1 cellular context compared by ENCODE assay signal in the genomic region with DNA sequence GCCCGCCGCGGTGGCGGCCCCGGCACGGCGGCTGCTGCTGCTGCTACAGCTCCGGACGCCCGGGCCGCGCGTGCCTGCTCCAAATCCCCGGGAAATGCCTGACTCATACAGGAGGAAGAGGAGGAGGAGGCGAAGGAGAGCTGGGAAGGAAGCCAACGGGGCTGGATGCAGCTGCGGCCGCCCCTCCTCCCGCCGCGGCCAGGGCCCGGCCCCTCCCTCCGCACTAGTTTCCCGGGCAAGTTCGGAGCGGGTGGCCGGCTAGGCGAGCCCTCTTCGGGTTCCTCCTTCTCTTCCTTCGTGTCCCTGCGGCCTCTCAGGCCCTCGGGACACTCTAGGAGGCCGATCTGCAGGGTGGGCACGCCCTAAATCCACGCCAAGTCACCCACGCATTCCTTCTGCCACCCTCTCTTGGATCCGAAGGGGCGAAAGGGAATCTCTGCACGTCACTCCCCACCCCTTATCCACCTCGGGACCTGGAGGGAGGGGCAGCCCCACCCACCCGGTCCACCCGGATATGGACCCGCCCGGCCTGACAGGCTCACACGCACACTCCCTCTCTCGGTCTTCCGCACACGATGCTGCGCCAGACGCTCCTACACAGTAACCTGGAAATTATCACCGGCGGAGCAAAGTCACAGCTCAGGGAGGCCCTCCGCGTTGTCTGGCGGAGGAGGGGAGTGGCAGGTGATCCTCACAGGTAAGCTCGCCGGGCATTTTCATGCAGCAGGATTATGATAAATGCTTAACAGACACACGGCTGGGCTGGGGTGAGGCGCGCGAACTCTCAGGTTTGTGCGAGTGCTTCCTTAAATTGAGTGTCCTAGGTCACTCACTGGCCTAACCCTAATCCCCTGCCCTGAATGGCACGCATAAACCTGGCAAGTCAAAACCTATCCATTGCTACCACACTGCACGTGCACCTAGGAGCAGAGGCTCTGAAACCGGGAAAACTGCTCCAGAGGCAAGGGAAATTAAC.
A peak's percentile ranks its signal among the peaks of the same experiment; 100 is the strongest.
TF ChIP-seq lines count a peak whose summit lies in the region.

A gene with protein sequence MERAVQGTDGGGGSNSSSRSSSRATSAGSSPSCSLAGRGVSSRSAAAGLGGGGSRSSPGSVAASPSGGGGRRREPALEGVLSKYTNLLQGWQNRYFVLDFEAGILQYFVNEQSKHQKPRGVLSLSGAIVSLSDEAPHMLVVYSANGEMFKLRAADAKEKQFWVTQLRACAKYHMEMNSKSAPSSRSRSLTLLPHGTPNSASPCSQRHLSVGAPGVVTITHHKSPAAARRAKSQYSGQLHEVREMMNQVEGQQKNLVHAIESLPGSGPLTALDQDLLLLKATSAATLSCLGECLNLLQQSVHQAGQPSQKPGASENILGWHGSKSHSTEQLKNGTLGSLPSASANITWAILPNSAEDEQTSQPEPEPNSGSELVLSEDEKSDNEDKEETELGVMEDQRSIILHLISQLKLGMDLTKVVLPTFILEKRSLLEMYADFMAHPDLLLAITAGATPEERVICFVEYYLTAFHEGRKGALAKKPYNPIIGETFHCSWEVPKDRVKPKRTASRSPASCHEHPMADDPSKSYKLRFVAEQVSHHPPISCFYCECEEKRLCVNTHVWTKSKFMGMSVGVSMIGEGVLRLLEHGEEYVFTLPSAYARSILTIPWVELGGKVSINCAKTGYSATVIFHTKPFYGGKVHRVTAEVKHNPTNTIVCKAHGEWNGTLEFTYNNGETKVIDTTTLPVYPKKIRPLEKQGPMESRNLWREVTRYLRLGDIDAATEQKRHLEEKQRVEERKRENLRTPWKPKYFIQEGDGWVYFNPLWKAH (minus strand): TSS at position 57 of the 976 bp plus-strand sequence. CDS start 83 bp downstream, outside the sequence.
A gene (plus strand): TSS at position 545 of the 976 bp plus-strand sequence. CDS start 7,330 bp downstream, outside the sequence.

TF ChIP-seq in HepG2, 621 proteins besides CTCF, POLR2A, EP300 and RAD21 (continued from another document and continues in another):
- TF ChIP-seq, protein P1, sequence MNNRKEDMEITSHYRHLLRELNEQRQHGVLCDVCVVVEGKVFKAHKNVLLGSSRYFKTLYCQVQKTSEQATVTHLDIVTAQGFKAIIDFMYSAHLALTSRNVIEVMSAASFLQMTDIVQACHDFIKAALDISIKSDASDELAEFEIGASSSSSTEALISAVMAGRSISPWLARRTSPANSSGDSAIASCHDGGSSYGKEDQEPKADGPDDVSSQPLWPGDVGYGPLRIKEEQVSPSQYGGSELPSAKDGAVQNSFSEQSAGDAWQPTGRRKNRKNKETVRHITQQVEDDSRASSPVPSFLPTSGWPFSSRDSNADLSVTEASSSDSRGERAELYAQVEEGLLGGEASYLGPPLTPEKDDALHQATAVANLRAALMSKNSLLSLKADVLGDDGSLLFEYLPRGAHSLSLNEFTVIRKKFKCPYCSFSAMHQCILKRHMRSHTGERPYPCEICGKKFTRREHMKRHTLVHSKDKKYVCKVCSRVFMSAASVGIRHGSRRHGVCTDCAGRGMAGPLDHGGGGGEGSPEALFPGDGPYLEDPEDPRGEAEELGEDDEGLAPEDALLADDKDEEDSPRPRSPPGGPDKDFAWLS (CRISPR knock-in tag; IDR thresholded peaks at IDR 0.05; ENCODE audit: borderline replicate concordance): no peak
- TF ChIP-seq ZNF547 (CRISPR knock-in tag; IDR thresholded peaks at IDR 0.05) (no peak), CBFB (CRISPR knock-in tag; IDR thresholded peaks at IDR 0.05) (no peak), TAF1 (CRISPR knock-in tag; IDR thresholded peaks at IDR 0.05) (0 out of 2 replicates have a peak, but pooled peaks have one; percentile 14), ZNF703 (CRISPR knock-in tag; IDR thresholded peaks at IDR 0.05; ENCODE audit: borderline replicate concordance) (no peak), NR2F2 (IDR thresholded peaks at IDR 0.05; ENCODE audit: borderline replicate concordance, low read depth) (no peak; the same call in 1 of the 2 replicates), ADNP (CRISPR knock-in tag; IDR thresholded peaks at IDR 0.05) (no peak), DR1 (CRISPR knock-in tag; IDR thresholded peaks at IDR 0.05) (no peak; the same call in 1 of the 2 replicates), SP5 (CRISPR knock-in tag; IDR thresholded peaks at IDR 0.05; ENCODE audit: borderline replicate concordance, low read depth) (peak; percentile 88), ZNF432 (CRISPR knock-in tag; IDR thresholded peaks at IDR 0.05; ENCODE audit: borderline replicate concordance) (no peak), HHEX (CRISPR knock-in tag; IDR thresholded peaks at IDR 0.05) (no peak), MAFF (IDR thresholded peaks at IDR 0.05; ENCODE audit: low read depth, low read length) (no peak), RORA (CRISPR knock-in tag; IDR thresholded peaks at IDR 0.05) (no peak), ZMYM4 (CRISPR knock-in tag; IDR thresholded peaks at IDR 0.05) (no peak; the same call in 1 of the 2 replicates), PTBP1 (IDR thresholded peaks at IDR 0.05; ENCODE audit: low read depth, low read length, poor library complexity, severe bottlenecking) (no peak), SNRNP70 (IDR thresholded peaks at IDR 0.05; ENCODE audit: low read depth, low read length) (no peak), PHF20 (CRISPR knock-in tag; IDR thresholded peaks at IDR 0.05) (no peak), TBX3 (IDR thresholded peaks at IDR 0.05; ENCODE audit: borderline replicate concordance) (no peak), ZNF44 (CRISPR knock-in tag; IDR thresholded peaks at IDR 0.05) (no peak), RFX1 (IDR thresholded peaks at IDR 0.05) (no peak)
- TF ChIP-seq, protein P2, sequence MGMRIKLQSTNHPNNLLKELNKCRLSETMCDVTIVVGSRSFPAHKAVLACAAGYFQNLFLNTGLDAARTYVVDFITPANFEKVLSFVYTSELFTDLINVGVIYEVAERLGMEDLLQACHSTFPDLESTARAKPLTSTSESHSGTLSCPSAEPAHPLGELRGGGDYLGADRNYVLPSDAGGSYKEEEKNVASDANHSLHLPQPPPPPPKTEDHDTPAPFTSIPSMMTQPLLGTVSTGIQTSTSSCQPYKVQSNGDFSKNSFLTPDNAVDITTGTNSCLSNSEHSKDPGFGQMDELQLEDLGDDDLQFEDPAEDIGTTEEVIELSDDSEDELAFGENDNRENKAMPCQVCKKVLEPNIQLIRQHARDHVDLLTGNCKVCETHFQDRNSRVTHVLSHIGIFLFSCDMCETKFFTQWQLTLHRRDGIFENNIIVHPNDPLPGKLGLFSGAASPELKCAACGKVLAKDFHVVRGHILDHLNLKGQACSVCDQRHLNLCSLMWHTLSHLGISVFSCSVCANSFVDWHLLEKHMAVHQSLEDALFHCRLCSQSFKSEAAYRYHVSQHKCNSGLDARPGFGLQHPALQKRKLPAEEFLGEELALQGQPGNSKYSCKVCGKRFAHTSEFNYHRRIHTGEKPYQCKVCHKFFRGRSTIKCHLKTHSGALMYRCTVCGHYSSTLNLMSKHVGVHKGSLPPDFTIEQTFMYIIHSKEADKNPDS (CRISPR knock-in tag; IDR thresholded peaks at IDR 0.05): no peak
- TF ChIP-seq, protein P3, sequence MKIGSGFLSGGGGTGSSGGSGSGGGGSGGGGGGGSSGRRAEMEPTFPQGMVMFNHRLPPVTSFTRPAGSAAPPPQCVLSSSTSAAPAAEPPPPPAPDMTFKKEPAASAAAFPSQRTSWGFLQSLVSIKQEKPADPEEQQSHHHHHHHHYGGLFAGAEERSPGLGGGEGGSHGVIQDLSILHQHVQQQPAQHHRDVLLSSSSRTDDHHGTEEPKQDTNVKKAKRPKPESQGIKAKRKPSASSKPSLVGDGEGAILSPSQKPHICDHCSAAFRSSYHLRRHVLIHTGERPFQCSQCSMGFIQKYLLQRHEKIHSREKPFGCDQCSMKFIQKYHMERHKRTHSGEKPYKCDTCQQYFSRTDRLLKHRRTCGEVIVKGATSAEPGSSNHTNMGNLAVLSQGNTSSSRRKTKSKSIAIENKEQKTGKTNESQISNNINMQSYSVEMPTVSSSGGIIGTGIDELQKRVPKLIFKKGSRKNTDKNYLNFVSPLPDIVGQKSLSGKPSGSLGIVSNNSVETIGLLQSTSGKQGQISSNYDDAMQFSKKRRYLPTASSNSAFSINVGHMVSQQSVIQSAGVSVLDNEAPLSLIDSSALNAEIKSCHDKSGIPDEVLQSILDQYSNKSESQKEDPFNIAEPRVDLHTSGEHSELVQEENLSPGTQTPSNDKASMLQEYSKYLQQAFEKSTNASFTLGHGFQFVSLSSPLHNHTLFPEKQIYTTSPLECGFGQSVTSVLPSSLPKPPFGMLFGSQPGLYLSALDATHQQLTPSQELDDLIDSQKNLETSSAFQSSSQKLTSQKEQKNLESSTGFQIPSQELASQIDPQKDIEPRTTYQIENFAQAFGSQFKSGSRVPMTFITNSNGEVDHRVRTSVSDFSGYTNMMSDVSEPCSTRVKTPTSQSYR (CRISPR knock-in tag; IDR thresholded peaks at IDR 0.05; ENCODE audit: borderline replicate concordance): peak; percentile 46; the same call in 1 of the 2 replicates
- TF ChIP-seq, protein P4, sequence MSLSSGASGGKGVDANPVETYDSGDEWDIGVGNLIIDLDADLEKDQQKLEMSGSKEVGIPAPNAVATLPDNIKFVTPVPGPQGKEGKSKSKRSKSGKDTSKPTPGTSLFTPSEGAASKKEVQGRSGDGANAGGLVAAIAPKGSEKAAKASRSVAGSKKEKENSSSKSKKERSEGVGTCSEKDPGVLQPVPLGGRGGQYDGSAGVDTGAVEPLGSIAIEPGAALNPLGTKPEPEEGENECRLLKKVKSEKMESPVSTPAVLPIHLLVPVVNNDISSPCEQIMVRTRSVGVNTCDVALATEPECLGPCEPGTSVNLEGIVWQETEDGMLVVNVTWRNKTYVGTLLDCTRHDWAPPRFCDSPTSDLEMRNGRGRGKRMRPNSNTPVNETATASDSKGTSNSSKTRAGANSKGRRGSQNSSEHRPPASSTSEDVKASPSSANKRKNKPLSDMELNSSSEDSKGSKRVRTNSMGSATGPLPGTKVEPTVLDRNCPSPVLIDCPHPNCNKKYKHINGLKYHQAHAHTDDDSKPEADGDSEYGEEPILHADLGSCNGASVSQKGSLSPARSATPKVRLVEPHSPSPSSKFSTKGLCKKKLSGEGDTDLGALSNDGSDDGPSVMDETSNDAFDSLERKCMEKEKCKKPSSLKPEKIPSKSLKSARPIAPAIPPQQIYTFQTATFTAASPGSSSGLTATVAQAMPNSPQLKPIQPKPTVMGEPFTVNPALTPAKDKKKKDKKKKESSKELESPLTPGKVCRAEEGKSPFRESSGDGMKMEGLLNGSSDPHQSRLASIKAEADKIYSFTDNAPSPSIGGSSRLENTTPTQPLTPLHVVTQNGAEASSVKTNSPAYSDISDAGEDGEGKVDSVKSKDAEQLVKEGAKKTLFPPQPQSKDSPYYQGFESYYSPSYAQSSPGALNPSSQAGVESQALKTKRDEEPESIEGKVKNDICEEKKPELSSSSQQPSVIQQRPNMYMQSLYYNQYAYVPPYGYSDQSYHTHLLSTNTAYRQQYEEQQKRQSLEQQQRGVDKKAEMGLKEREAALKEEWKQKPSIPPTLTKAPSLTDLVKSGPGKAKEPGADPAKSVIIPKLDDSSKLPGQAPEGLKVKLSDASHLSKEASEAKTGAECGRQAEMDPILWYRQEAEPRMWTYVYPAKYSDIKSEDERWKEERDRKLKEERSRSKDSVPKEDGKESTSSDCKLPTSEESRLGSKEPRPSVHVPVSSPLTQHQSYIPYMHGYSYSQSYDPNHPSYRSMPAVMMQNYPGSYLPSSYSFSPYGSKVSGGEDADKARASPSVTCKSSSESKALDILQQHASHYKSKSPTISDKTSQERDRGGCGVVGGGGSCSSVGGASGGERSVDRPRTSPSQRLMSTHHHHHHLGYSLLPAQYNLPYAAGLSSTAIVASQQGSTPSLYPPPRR (CRISPR knock-in tag; IDR thresholded peaks at IDR 0.05; ENCODE audit: borderline replicate concordance): no peak
- TF ChIP-seq, protein P5, sequence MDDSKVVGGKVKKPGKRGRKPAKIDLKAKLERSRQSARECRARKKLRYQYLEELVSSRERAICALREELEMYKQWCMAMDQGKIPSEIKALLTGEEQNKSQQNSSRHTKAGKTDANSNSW (CRISPR knock-in tag; IDR thresholded peaks at IDR 0.05; ENCODE audit: borderline replicate concordance): no peak
- TF ChIP-seq, protein P6, sequence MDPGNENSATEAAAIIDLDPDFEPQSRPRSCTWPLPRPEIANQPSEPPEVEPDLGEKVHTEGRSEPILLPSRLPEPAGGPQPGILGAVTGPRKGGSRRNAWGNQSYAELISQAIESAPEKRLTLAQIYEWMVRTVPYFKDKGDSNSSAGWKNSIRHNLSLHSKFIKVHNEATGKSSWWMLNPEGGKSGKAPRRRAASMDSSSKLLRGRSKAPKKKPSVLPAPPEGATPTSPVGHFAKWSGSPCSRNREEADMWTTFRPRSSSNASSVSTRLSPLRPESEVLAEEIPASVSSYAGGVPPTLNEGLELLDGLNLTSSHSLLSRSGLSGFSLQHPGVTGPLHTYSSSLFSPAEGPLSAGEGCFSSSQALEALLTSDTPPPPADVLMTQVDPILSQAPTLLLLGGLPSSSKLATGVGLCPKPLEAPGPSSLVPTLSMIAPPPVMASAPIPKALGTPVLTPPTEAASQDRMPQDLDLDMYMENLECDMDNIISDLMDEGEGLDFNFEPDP (CRISPR knock-in tag; conservative IDR thresholded peaks at IDR 0.05): no peak
- TF ChIP-seq, protein P7, sequence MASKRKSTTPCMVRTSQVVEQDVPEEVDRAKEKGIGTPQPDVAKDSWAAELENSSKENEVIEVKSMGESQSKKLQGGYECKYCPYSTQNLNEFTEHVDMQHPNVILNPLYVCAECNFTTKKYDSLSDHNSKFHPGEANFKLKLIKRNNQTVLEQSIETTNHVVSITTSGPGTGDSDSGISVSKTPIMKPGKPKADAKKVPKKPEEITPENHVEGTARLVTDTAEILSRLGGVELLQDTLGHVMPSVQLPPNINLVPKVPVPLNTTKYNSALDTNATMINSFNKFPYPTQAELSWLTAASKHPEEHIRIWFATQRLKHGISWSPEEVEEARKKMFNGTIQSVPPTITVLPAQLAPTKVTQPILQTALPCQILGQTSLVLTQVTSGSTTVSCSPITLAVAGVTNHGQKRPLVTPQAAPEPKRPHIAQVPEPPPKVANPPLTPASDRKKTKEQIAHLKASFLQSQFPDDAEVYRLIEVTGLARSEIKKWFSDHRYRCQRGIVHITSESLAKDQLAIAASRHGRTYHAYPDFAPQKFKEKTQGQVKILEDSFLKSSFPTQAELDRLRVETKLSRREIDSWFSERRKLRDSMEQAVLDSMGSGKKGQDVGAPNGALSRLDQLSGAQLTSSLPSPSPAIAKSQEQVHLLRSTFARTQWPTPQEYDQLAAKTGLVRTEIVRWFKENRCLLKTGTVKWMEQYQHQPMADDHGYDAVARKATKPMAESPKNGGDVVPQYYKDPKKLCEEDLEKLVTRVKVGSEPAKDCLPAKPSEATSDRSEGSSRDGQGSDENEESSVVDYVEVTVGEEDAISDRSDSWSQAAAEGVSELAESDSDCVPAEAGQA (IDR thresholded peaks at IDR 0.05; ENCODE audit: low read depth): no peak
- TF ChIP-seq, protein P7 (CRISPR knock-in tag; IDR thresholded peaks at IDR 0.05; ENCODE audit: borderline replicate concordance): no peak
